25 cellular contexts compared by ENCODE assay signal in genomic region chr18:57243624-57244179, GRCh38.
"Had no signal": no experiment of that assay in that cellular context is flagged by ENCODE, and none has a peak within 500 bp of the region (broad histone marks: within the 10 kb centered on the region; RNA-seq: fewer than 3 reads in every experiment).

No MANE protein-coding gene starts in this region.

- H3K4me3 ChIP-seq: MG63 had no signal

- DNase-seq: activated B cell treated with CpG ODN at 0.5 μM for 24 hours; activated CD4-positive, alpha-beta T cell treated with anti-CD3 and anti-CD28 coated beads for 1 hour; activated CD4-positive, alpha-beta T cell treated with anti-CD3 and anti-CD28 coated beads, Interleukin-2, amount 10 ng/mL, durations not matched to agents 24 days and 14 days; activated CD4-positive, alpha-beta T cell treated with anti-CD3 and anti-CD28 coated beads, Interleukin-2, amount 50 U/mL, for 48 hours; activated CD8-positive, alpha-beta memory T cell treated with anti-CD3 and anti-CD28 coated beads, Interleukin-2, amount 10 ng/mL, durations not matched to agents 7 days and 5 days; activated effector memory CD4-positive, alpha-beta T cell treated with Interleukin-2 at 50 U/mL for 16 hours; activated naive CD4-positive, alpha-beta T cell; activated naive CD8-positive, alpha-beta T cell treated with anti-CD3 and anti-CD28 coated beads, Interleukin-2, amount 50 U/mL, for 24 hours; activated T-cell treated with anti-CD3 and anti-CD28 coated beads, Interleukin-2, amount 50 U/mL, for 24 hours; amniotic stem cell; MG63; MV-4-11; NCI-H1105; NCI-H1436; NCI-H187 treated with DMSO at 0.1 percent for 48 hours; NCI-H2081 treated with DMSO at 0.1 percent for 48 hours; NCI-H446; NCI-H526 treated with DMSO at 0.1 percent for 48 hours; T-helper 17 cell; T-helper 9 cell had no signal

- H3K36me3 Mint-ChIP-seq: activated CD8-positive, alpha-beta memory T cell treated with anti-CD3 and anti-CD28 coated beads, Interleukin-2, amount 10 ng/mL, durations not matched to agents 7 days and 5 days; activated naive CD4-positive, alpha-beta T cell treated with anti-CD3 and anti-CD28 coated beads, Interleukin-2, amount 50 U/mL, for 72 hours; brain had no signal

- H3K9me3 Mint-ChIP-seq: activated B cell treated with CpG ODN at 0.5 μM for 24 hours; activated CD4-positive, alpha-beta T cell treated with anti-CD3 and anti-CD28 coated beads, Interleukin-2, amount 10 ng/mL, durations not matched to agents 24 days and 14 days; activated naive CD4-positive, alpha-beta T cell treated with anti-CD3 and anti-CD28 coated beads, Interleukin-2, amount 50 U/mL, for 72 hours; activated naive CD8-positive, alpha-beta T cell treated with anti-CD3 and anti-CD28 coated beads, Interleukin-2, amount 50 U/mL, for 24 hours; activated T-cell treated with anti-CD3 and anti-CD28 coated beads, Interleukin-2, amount 50 U/mL, for 24 hours; activated T-helper 1 cell treated with anti-CD3 and anti-CD28 coated beads, Interleukin-12 subunit alpha, Interleukin-12 subunit beta, Interleukin-2, Interleukin-4 antibody, amounts not matched to agents 30 ng/mL and 10 ng/mL and 1 ng/mL, durations not matched to agents 14 hours and 24 hours and 36 hours; brain; central memory CD8-positive, alpha-beta T cell had no signal

- H3K4me1 Mint-ChIP-seq: activated B cell treated with CpG ODN at 0.5 μM for 24 hours; activated CD4-positive, alpha-beta T cell treated with anti-CD3 and anti-CD28 coated beads, Interleukin-2, amount 10 ng/mL, durations not matched to agents 24 days and 14 days; activated CD8-positive, alpha-beta memory T cell treated with anti-CD3 and anti-CD28 coated beads, Interleukin-2, amount 10 ng/mL, durations not matched to agents 7 days and 5 days; activated naive CD8-positive, alpha-beta T cell treated with anti-CD3 and anti-CD28 coated beads, Interleukin-2, amount 50 U/mL, for 24 hours; central memory CD8-positive, alpha-beta T cell; T-helper 17 cell had no signal

- H3K36me3 ChIP-seq: MG63 had no signal

- FAIRE-seq: astrocyte had no signal

- H3K27ac Mint-ChIP-seq: activated B cell treated with CpG ODN at 0.5 μM for 24 hours; activated CD4-positive, alpha-beta T cell treated with anti-CD3 and anti-CD28 coated beads, Interleukin-2, amount 10 ng/mL, durations not matched to agents 24 days and 14 days; activated CD8-positive, alpha-beta memory T cell treated with anti-CD3 and anti-CD28 coated beads, Interleukin-2, amount 10 ng/mL, durations not matched to agents 7 days and 5 days; activated naive CD4-positive, alpha-beta T cell treated with anti-CD3 and anti-CD28 coated beads, Interleukin-2, amount 50 U/mL, for 72 hours; activated naive CD8-positive, alpha-beta T cell treated with anti-CD3 and anti-CD28 coated beads, Interleukin-2, amount 50 U/mL, for 24 hours; activated T-cell treated with anti-CD3 and anti-CD28 coated beads, Interleukin-2, amount 50 U/mL, for 24 hours; activated T-helper 1 cell treated with anti-CD3 and anti-CD28 coated beads, Interleukin-12 subunit alpha, Interleukin-12 subunit beta, Interleukin-2, Interleukin-4 antibody, amounts not matched to agents 30 ng/mL and 10 ng/mL and 1 ng/mL, durations not matched to agents 14 hours and 24 hours and 36 hours; brain; T-helper 17 cell had no signal

- ATAC-seq: activated CD8-positive, alpha-beta memory T cell treated with anti-CD3 and anti-CD28 coated beads, Interleukin-2, amount 10 ng/mL, durations not matched to agents 7 days and 5 days; activated naive CD4-positive, alpha-beta T cell treated with anti-CD3 and anti-CD28 coated beads, Interleukin-2, amount 50 U/mL, for 72 hours; activated naive CD8-positive, alpha-beta T cell treated with anti-CD3 and anti-CD28 coated beads, Interleukin-2, amount 50 U/mL, for 24 hours; T-helper 17 cell had no signal

- H3K27me3 Mint-ChIP-seq: activated CD8-positive, alpha-beta memory T cell treated with anti-CD3 and anti-CD28 coated beads, Interleukin-2, amount 10 ng/mL, durations not matched to agents 7 days and 5 days; activated T-cell treated with anti-CD3 and anti-CD28 coated beads, Interleukin-2, amount 50 U/mL, for 24 hours; central memory CD8-positive, alpha-beta T cell; T-helper 17 cell had no signal

- H3K27me3 ChIP-seq: MG63 had no signal

- H3K9me3 ChIP-seq: MG63 had no signal

- H3K4me3 Mint-ChIP-seq: activated B cell treated with CpG ODN at 0.5 μM for 24 hours; activated CD4-positive, alpha-beta T cell treated with anti-CD3 and anti-CD28 coated beads, Interleukin-2, amount 10 ng/mL, durations not matched to agents 24 days and 14 days; activated CD8-positive, alpha-beta memory T cell treated with anti-CD3 and anti-CD28 coated beads, Interleukin-2, amount 10 ng/mL, durations not matched to agents 7 days and 5 days; activated naive CD8-positive, alpha-beta T cell treated with anti-CD3 and anti-CD28 coated beads, Interleukin-2, amount 50 U/mL, for 24 hours; activated T-cell treated with anti-CD3 and anti-CD28 coated beads, Interleukin-2, amount 50 U/mL, for 24 hours; activated T-helper 1 cell treated with anti-CD3 and anti-CD28 coated beads, Interleukin-12 subunit alpha, Interleukin-12 subunit beta, Interleukin-2, Interleukin-4 antibody, amounts not matched to agents 30 ng/mL and 10 ng/mL and 1 ng/mL, durations not matched to agents 14 hours and 24 hours and 36 hours; brain; central memory CD8-positive, alpha-beta T cell; T-helper 17 cell had no signal
